ENCODE assay signal across 7 cellular contexts in genomic region chr1:112706505-112707216, GRCh38. TPM values are rescaled to one million over a fixed set of nuclear protein-coding genes. Genes with fewer than 3 reads are reported as not detected.
DNase-seq lines count a peak whose midpoint lies in the region; ATAC-seq and TF ChIP-seq lines count a peak whose summit lies in the region.

Gene RHOC, minus strand, starts transcription at chr1:112707127. Its CDS starts 3,328 bp downstream, at chr1:112703799.

- peak within 1 kb of the TSS; percentile 77 for H3K4me3 Mint-ChIP-seq in stimulated activated memory B cell treated with anti-CD40 and anti-IgM and Interleukin-4, amounts not matched to agents 10 μg/mL and 1 μg/mL and 100 μg/mL, for 72 hours

- H3K36me3 ChIP-seq in SK-N-SH (replicated peaks in 1 of 2; ENCODE audit: control insufficient read depth in 1 of 2, insufficient read depth in 2 of 2, low read length in 1 of 2), result peaks cover 17 to 21% of the 10 kb centered on the region in 2 experiments

- H3K36me3 Mint-ChIP-seq in stimulated activated memory B cell treated with anti-CD40 and anti-IgM and Interleukin-4, amounts not matched to agents 10 μg/mL and 1 μg/mL and 100 μg/mL, for 72 hours, result peaks cover 6% of the 10 kb centered on the region

- POLR2A ChIA-PET in SK-N-SH (lab: Yijun Ruan, JAX), result interaction anchor here (1.0 kb wide), 1 partner anchor 32 kb away, joined by 4 read pairs; the partner anchor contains the start of gene MOV10

- peak within 1 kb of the TSS; percentile 96 for H3K4me2 ChIP-seq in SK-N-SH

- 2% methylated on average over 7 of the region's 60 CpGs for WGBS in SK-N-SH (ENCODE audit: low lambda C conversion rate)

- no peaks in the 10 kb centered on the region for H3K9me3 ChIP-seq in SK-N-SH

- TF ChIP-seq CTCF in SK-N-SH (IDR thresholded peaks at IDR 0.05) (no peak), choroid plexus epithelial cell (conservative IDR thresholded peaks at IDR 0.05; ENCODE audit: low read depth, low read length) (no peak)

- no peak for TF ChIP-seq EP300 in SK-N-SH (IDR thresholded peaks at IDR 0.05; ENCODE audit: borderline replicate concordance in 1 of 2, low read depth in 1 of 2, low read length in 1 of 2)

- peak within 1 kb of the TSS; percentile 93 to 94 for H3K4me3 ChIP-seq in SK-N-SH (ENCODE audit: low read depth in 2 of 2, low read length in 1 of 2)
- H3K4me3 ChIP-seq in choroid plexus epithelial cell (ENCODE audit: low read depth, low read length), result peak within 1 kb of the TSS; percentile 90

- H3K27me3 ChIP-seq in SK-N-SH (ENCODE audit: insufficient read depth), result no peaks in the 10 kb centered on the region

- H3K9me2 ChIP-seq in SK-N-SH, result no peaks in the 10 kb centered on the region

- no peaks in the 10 kb centered on the region for H3K27me3 Mint-ChIP-seq in stimulated activated memory B cell treated with anti-CD40 and anti-IgM and Interleukin-4, amounts not matched to agents 10 μg/mL and 1 μg/mL and 100 μg/mL, for 72 hours

- H3K4me1 Mint-ChIP-seq in stimulated activated memory B cell treated with anti-CD40 and anti-IgM and Interleukin-4, amounts not matched to agents 10 μg/mL and 1 μg/mL and 100 μg/mL, for 72 hours, result peaks cover 54% of the 10 kb centered on the region

- peak within 1 kb of the TSS; percentile 89 for H2AFZ ChIP-seq in SK-N-SH (ENCODE audit: low read depth)

- H3K9me3 Mint-ChIP-seq in stimulated activated memory B cell treated with anti-CD40 and anti-IgM and Interleukin-4, amounts not matched to agents 10 μg/mL and 1 μg/mL and 100 μg/mL, for 72 hours, result no peaks in the 10 kb centered on the region

- H3K9ac ChIP-seq in SK-N-SH, result peak within 1 kb of the TSS; percentile 98

- in situ Hi-C loops in G401 (cut with HindIII; ENCODE audit: low sequenced_read_pairs), result no loop called here

- no peak for TF ChIP-seq RAD21 in SK-N-SH (IDR thresholded peaks at IDR 0.05; ENCODE audit: low read length)

- DNase-seq in G401 (ENCODE audit: low spot score) (no peak), SK-N-SH (peak; percentile 95), choroid plexus epithelial cell (ENCODE audit: low read depth) (peak; percentile 65), kidney tubule cell (ENCODE audit: low spot score) (peak; percentile 22)

- peak within 1 kb of the TSS; percentile 77 to 87 for H3K27ac ChIP-seq in SK-N-SH (ENCODE audit: low read depth in 2 of 2, low read length in 1 of 2)

- peaks cover 43% of the 10 kb centered on the region for H3K79me2 ChIP-seq in SK-N-SH (ENCODE audit: insufficient read depth)

- H4K20me1 ChIP-seq in SK-N-SH (ENCODE audit: insufficient read depth), result peaks cover 11% of the 10 kb centered on the region

- H3F3A ChIP-seq in SK-N-SH (replicated peaks; ENCODE audit: insufficient read depth), result peaks cover 24% of the 10 kb centered on the region

- CTCF ChIA-PET in SK-N-SH (lab: Yijun Ruan, JAX), result interaction anchor here (0.6 to 6.2 kb wide), 8 partner anchors 10 to 316 kb away, joined by 3 to 51 read pairs (median 18); partner anchors contain the start of gene PPM1J

- peaks cover 14 to 39% of the 10 kb centered on the region in 2 experiments; a peak in 3 of 4 replicates for H3K4me1 ChIP-seq in SK-N-SH (ENCODE audit: control insufficient read depth in 1 of 2, insufficient read depth in 2 of 2, low read depth in 1 of 2, low read length in 1 of 2)

- ATAC-seq in GM19395 (IDR thresholded peaks at IDR 0.05; ENCODE audit: unreplicated experiment) (peak; percentile 62), HG03439 (IDR thresholded peaks at IDR 0.05; ENCODE audit: unreplicated experiment) (peak; percentile 52)
- peak; percentile 87 for ATAC-seq in stimulated activated memory B cell treated with anti-CD40 and anti-IgM and Interleukin-4, amounts not matched to agents 10 μg/mL and 1 μg/mL and 100 μg/mL, for 72 hours

- H3K27ac Mint-ChIP-seq in stimulated activated memory B cell treated with anti-CD40 and anti-IgM and Interleukin-4, amounts not matched to agents 10 μg/mL and 1 μg/mL and 100 μg/mL, for 72 hours, result peak within 1 kb of the TSS; percentile 69

TF ChIP-seq in SK-N-SH, 30 proteins besides CTCF, POLR2A, EP300 and RAD21:
- TF ChIP-seq TAF1 (IDR thresholded peaks at IDR 0.05; ENCODE audit: borderline replicate concordance, low read depth, low read length) (peak; percentile 79), CHD2 (IDR thresholded peaks at IDR 0.05; ENCODE audit: low read length, partially characterized antibody) (no peak), IRF3 (IDR thresholded peaks at IDR 0.05; ENCODE audit: low read depth, low read length) (no peak), REST (IDR thresholded peaks at IDR 0.05; ENCODE audit: low read depth, low read length) (0 out of 2 replicates have a peak, but pooled peaks have one; percentile 30), SIN3A (IDR thresholded peaks at IDR 0.05; ENCODE audit: borderline replicate concordance, low read depth, low read length) (no peak), YY1 (IDR thresholded peaks at IDR 0.05; ENCODE audit: low read depth) (no peak), RCOR1 (IDR thresholded peaks at IDR 0.05; ENCODE audit: low read length) (no peak), POLR2AphosphoS5 (IDR thresholded peaks at IDR 0.05; ENCODE audit: low read depth, low read length) (peak; percentile 79)
TF ChIP-seq in SK-N-SH: peak in this region for 3.

RNA-seq across cellular contexts. Expression of gene RHOC, which starts in this region (rescaled TPM):
- total RNA-seq in G401 (2014; rRNA removed; shearing (Covaris generic)), result 381 and 425 TPM in 2 replicates
- 961 and 1,028 TPM in 2 replicates for polyA plus RNA-seq in SK-N-SH (2012; rRNA removed)
- polyA plus RNA-seq in SK-N-SH (2012; cell fraction: cytosol; rRNA removed), result 761 and 772 TPM in 2 replicates
- polyA plus RNA-seq in SK-N-SH (2012; cell fraction: nucleus; rRNA removed), result 538 and 661 TPM in 2 replicates
